22 cellular contexts compared by ENCODE assay signal in genomic region chrX:69130448-69130847, GRCh38.
"Had no signal": no experiment of that assay in that cellular context is flagged by ENCODE, and none has a peak within 500 bp of the region (broad histone marks: within the 10 kb centered on the region; RNA-seq: fewer than 3 reads in every experiment).

No MANE protein-coding gene starts in this region.

- H3K4me3 ChIP-seq: body of pancreas, colonic mucosa, esophagus muscularis mucosa, tibial artery had no signal

- DNase-seq: activated CD4-positive, alpha-beta memory T cell treated with anti-CD3 and anti-CD28 coated beads for 36 hours; activated CD4-positive, alpha-beta T cell treated with anti-CD3 and anti-CD28 coated beads for 36 hours; activated CD8-positive, alpha-beta memory T cell treated with anti-CD3 and anti-CD28 coated beads, Interleukin-2, amount 10 ng/mL, durations not matched to agents 7 days and 5 days; activated effector memory CD4-positive, alpha-beta T cell treated with anti-CD3 and anti-CD28 coated beads, Interleukin-2, amount 50 U/mL, for 16 hours; activated T-cell treated with anti-CD3 and anti-CD28 coated beads, Interleukin-2, amount 50 U/mL, for 24 hours; body of pancreas; central memory CD4-positive, alpha-beta T cell; colonic mucosa; glutamatergic neuron; hypothalamus; mesendoderm; nucleus accumbens; right cardiac atrium; small intestine; stimulated activated CD4-positive, alpha-beta T cell treated with anti-CD3 and anti-CD28 coated beads, Interleukin-4, amount 100 ng/mL, for 24 hours; stimulated activated naive CD4-positive, alpha-beta T cell; tibial artery; WERI-Rb-1 had no signal

- H3K36me3 ChIP-seq: colonic mucosa, esophagus muscularis mucosa, tibial artery, WERI-Rb-1 had no signal

- H3K4me3 Mint-ChIP-seq: activated CD4-positive, alpha-beta memory T cell treated with anti-CD3 and anti-CD28 coated beads for 36 hours; activated CD4-positive, alpha-beta T cell treated with anti-CD3 and anti-CD28 coated beads for 36 hours; activated CD8-positive, alpha-beta memory T cell treated with anti-CD3 and anti-CD28 coated beads, Interleukin-2, amount 10 ng/mL, durations not matched to agents 7 days and 5 days; activated T-cell treated with anti-CD3 and anti-CD28 coated beads, Interleukin-2, amount 50 U/mL, for 24 hours; natural killer cell treated with Interleukin-12 subunit alpha and Interleukin-12 subunit beta and Interleukin-15 and Interleukin-18, amount 100 ng/mL, for 72 hours had no signal

- H3K36me3 Mint-ChIP-seq: activated CD4-positive, alpha-beta memory T cell treated with anti-CD3 and anti-CD28 coated beads for 36 hours; activated CD8-positive, alpha-beta memory T cell treated with anti-CD3 and anti-CD28 coated beads, Interleukin-2, amount 10 ng/mL, durations not matched to agents 7 days and 5 days; activated naive CD4-positive, alpha-beta T cell treated with anti-CD3 and anti-CD28 coated beads, Interleukin-2, amount 50 U/mL, for 72 hours; natural killer cell treated with Interleukin-12 subunit alpha and Interleukin-12 subunit beta and Interleukin-15 and Interleukin-18, amount 100 ng/mL, for 72 hours had no signal

- ATAC-seq: activated CD4-positive, alpha-beta T cell treated with anti-CD3 and anti-CD28 coated beads for 36 hours; activated CD8-positive, alpha-beta memory T cell treated with anti-CD3 and anti-CD28 coated beads, Interleukin-2, amount 10 ng/mL, durations not matched to agents 7 days and 5 days; activated naive CD4-positive, alpha-beta T cell treated with anti-CD3 and anti-CD28 coated beads, Interleukin-2, amount 50 U/mL, for 72 hours; body of pancreas; natural killer cell treated with Interleukin-12 subunit alpha and Interleukin-12 subunit beta and Interleukin-15 and Interleukin-18, amount 100 ng/mL, for 72 hours; right cardiac atrium had no signal

- H3K27ac ChIP-seq: body of pancreas, colonic mucosa, esophagus muscularis mucosa, tibial artery, WERI-Rb-1 had no signal

- H3K4me1 Mint-ChIP-seq: activated CD4-positive, alpha-beta T cell treated with anti-CD3 and anti-CD28 coated beads for 36 hours had no signal

- H3K9me3 ChIP-seq: body of pancreas, colonic mucosa, esophagus muscularis mucosa, tibial artery had no signal

- H3K9me3 Mint-ChIP-seq: activated CD4-positive, alpha-beta memory T cell treated with anti-CD3 and anti-CD28 coated beads for 36 hours; activated naive CD4-positive, alpha-beta T cell treated with anti-CD3 and anti-CD28 coated beads, Interleukin-2, amount 50 U/mL, for 72 hours; activated T-cell treated with anti-CD3 and anti-CD28 coated beads, Interleukin-2, amount 50 U/mL, for 24 hours; natural killer cell treated with Interleukin-12 subunit alpha and Interleukin-12 subunit beta and Interleukin-15 and Interleukin-18, amount 100 ng/mL, for 72 hours had no signal

- H3K27ac Mint-ChIP-seq: activated CD4-positive, alpha-beta memory T cell treated with anti-CD3 and anti-CD28 coated beads for 36 hours; activated CD4-positive, alpha-beta T cell treated with anti-CD3 and anti-CD28 coated beads for 36 hours; activated CD8-positive, alpha-beta memory T cell treated with anti-CD3 and anti-CD28 coated beads, Interleukin-2, amount 10 ng/mL, durations not matched to agents 7 days and 5 days; activated naive CD4-positive, alpha-beta T cell treated with anti-CD3 and anti-CD28 coated beads, Interleukin-2, amount 50 U/mL, for 72 hours; activated T-cell treated with anti-CD3 and anti-CD28 coated beads, Interleukin-2, amount 50 U/mL, for 24 hours; natural killer cell treated with Interleukin-12 subunit alpha and Interleukin-12 subunit beta and Interleukin-15 and Interleukin-18, amount 100 ng/mL, for 72 hours; progenitor cell of endocrine pancreas had no signal

- H3K4me1 ChIP-seq: body of pancreas, colonic mucosa had no signal
